9 cellular contexts compared by ENCODE assay signal in genomic region chr5:154642499-154643245, GRCh38.
DNase-seq lines count a peak whose midpoint lies in the region; ATAC-seq and TF ChIP-seq lines count a peak whose summit lies in the region.
"Had no signal": no experiment of that assay in that cellular context is flagged by ENCODE, and none has a peak within 500 bp of the region (broad histone marks: within the 10 kb centered on the region; RNA-seq: fewer than 3 reads in every experiment).

No MANE protein-coding gene starts in this region.

- no peaks in the 10 kb centered on the region for H3K36me3 ChIP-seq in upper lobe of right lung

- no peak overlapping the region for H3K27ac ChIP-seq in upper lobe of right lung

- intact Hi-C loops in upper lobe of right lung (cut with DNase I) = no loop called here
- intact Hi-C loops in activated CD8-positive, alpha-beta T cell treated with anti-CD3 and anti-CD28 coated beads for 36 hours (cut with micrococcal nuclease) = no loop called here

- no peaks in the 10 kb centered on the region for H3K4me1 ChIP-seq in upper lobe of right lung

- CTCF ChIA-PET in activated naive CD4-positive, alpha-beta T cell treated with anti-CD3 and anti-CD28 coated beads, Interleukin-2, amount 10 ng/mL, durations not matched to agents 7 days and 5 days (lab: Charles Lee) = no interaction called here
- CTCF ChIA-PET in activated CD8-positive, alpha-beta T cell treated with anti-CD3 and anti-CD28 coated beads for 36 hours (lab: Charles Lee) = interaction anchor here (0.6 kb wide), 1 partner anchor 169 kb away, joined by 3 read pairs; no protein-coding TSS in a partner anchor

- POLR2A ChIA-PET in activated CD8-positive, alpha-beta T cell treated with anti-CD3 and anti-CD28 coated beads for 36 hours (lab: Charles Lee) = no interaction called here

- H3K27me3 Mint-ChIP-seq in activated naive CD4-positive, alpha-beta T cell treated with anti-CD3 and anti-CD28 coated beads, Interleukin-2, amount 10 ng/mL, durations not matched to agents 7 days and 5 days = peaks cover 38% of the 10 kb centered on the region
- no peaks in the 10 kb centered on the region for H3K27me3 Mint-ChIP-seq in activated CD8-positive, alpha-beta T cell treated with anti-CD3 and anti-CD28 coated beads for 36 hours

- no peak overlapping the region for H3K4me3 ChIP-seq in fibroblast of villous mesenchyme (ENCODE audit: low read depth, low read length)
- no peak overlapping the region for H3K4me3 ChIP-seq in upper lobe of right lung

- H3K4me1 Mint-ChIP-seq in activated naive CD4-positive, alpha-beta T cell treated with anti-CD3 and anti-CD28 coated beads, Interleukin-2, amount 10 ng/mL, durations not matched to agents 7 days and 5 days = peaks cover 12% of the 10 kb centered on the region
- H3K4me1 Mint-ChIP-seq in activated CD8-positive, alpha-beta T cell treated with anti-CD3 and anti-CD28 coated beads for 36 hours (ENCODE audit: low read depth) = peaks cover 10% of the 10 kb centered on the region

- H3K4me3 Mint-ChIP-seq in activated naive CD4-positive, alpha-beta T cell treated with anti-CD3 and anti-CD28 coated beads, Interleukin-2, amount 10 ng/mL, durations not matched to agents 7 days and 5 days = no peak overlapping the region
- no peak overlapping the region for H3K4me3 Mint-ChIP-seq in activated CD8-positive, alpha-beta T cell treated with anti-CD3 and anti-CD28 coated beads for 36 hours

- H3K9me3 Mint-ChIP-seq in activated naive CD4-positive, alpha-beta T cell treated with anti-CD3 and anti-CD28 coated beads, Interleukin-2, amount 10 ng/mL, durations not matched to agents 7 days and 5 days = peaks cover 11% of the 10 kb centered on the region
- peaks cover 11% of the 10 kb centered on the region for H3K9me3 Mint-ChIP-seq in activated CD8-positive, alpha-beta T cell treated with anti-CD3 and anti-CD28 coated beads for 36 hours

- peak; percentile 85 for ATAC-seq in upper lobe of right lung
- ATAC-seq in activated CD8-positive, alpha-beta T cell treated with anti-CD3 and anti-CD28 coated beads for 36 hours = no peak

- peak; percentile 58 for TF ChIP-seq CTCF in fibroblast of villous mesenchyme (IDR thresholded peaks at IDR 0.05; ENCODE audit: insufficient read depth, low read depth, low read length)
- peak; percentile 56 for TF ChIP-seq CTCF in upper lobe of right lung (IDR thresholded peaks at IDR 0.05)
- TF ChIP-seq CTCF in activated CD8-positive, alpha-beta T cell treated with anti-CD3 and anti-CD28 coated beads for 36 hours (IDR thresholded peaks at IDR 0.05) = no peak

- no peaks in the 10 kb centered on the region for H3K9me3 ChIP-seq in upper lobe of right lung

- no peaks in the 10 kb centered on the region for H3K36me3 Mint-ChIP-seq in activated naive CD4-positive, alpha-beta T cell treated with anti-CD3 and anti-CD28 coated beads, Interleukin-2, amount 10 ng/mL, durations not matched to agents 7 days and 5 days
- H3K36me3 Mint-ChIP-seq in activated CD8-positive, alpha-beta T cell treated with anti-CD3 and anti-CD28 coated beads for 36 hours (ENCODE audit: low read depth) = no peaks in the 10 kb centered on the region

- H3K27me3 ChIP-seq in upper lobe of right lung = no peaks in the 10 kb centered on the region

- DNase-seq in activated naive CD4-positive, alpha-beta T cell treated with anti-CD3 and anti-CD28 coated beads, Interleukin-2, amount 10 ng/mL, durations not matched to agents 7 days and 5 days = peak; percentile 23
- no peak for DNase-seq in activated naive CD4-positive, alpha-beta T cell (lab: John Stamatoyannopoulos, UW)
- DNase-seq in RKO (ENCODE audit: low spot score) = peak; percentile 78
- DNase-seq in fibroblast of villous mesenchyme (ENCODE audit: low read depth) = no peak
- no peak for DNase-seq in upper lobe of right lung
- no peak for DNase-seq in middle frontal gyrus (ENCODE audit: extremely low spot score, low spot score)
- no peak for DNase-seq in activated effector memory CD4-positive, alpha-beta T cell treated with anti-CD3 and anti-CD28 coated beads, Interleukin-2, amount 50 U/mL, for 16 hours
- DNase-seq in activated CD8-positive, alpha-beta T cell treated with anti-CD3 and anti-CD28 coated beads for 36 hours = no peak
- DNase-seq: SHP77 treated with DMSO at 0.1 percent for 48 hours had no signal

- no peak overlapping the region for H3K27ac Mint-ChIP-seq in activated naive CD4-positive, alpha-beta T cell treated with anti-CD3 and anti-CD28 coated beads, Interleukin-2, amount 10 ng/mL, durations not matched to agents 7 days and 5 days
- no peak overlapping the region for H3K27ac Mint-ChIP-seq in activated CD8-positive, alpha-beta T cell treated with anti-CD3 and anti-CD28 coated beads for 36 hours

Comparison
In these comparisons a context has a peak if more than half of its experiments do, and no peak if none do; other contexts are left out.
1. DNase-seq: peak in activated naive CD4-positive, alpha-beta T cell treated with anti-CD3 and anti-CD28 coated beads, Interleukin-2, amount 10 ng/mL, durations not matched to agents 7 days and 5 days (single experiment) and RKO (single experiment); none in activated naive CD4-positive, alpha-beta T cell (0 of 4), fibroblast of villous mesenchyme (single experiment), upper lobe of right lung (single experiment), middle frontal gyrus (single experiment), activated effector memory CD4-positive, alpha-beta T cell treated with anti-CD3 and anti-CD28 coated beads, Interleukin-2, amount 50 U/mL, for 16 hours (single experiment) and activated CD8-positive, alpha-beta T cell treated with anti-CD3 and anti-CD28 coated beads for 36 hours (single experiment).